In genomic region chr4:8441499-8442091, GRCh38 we compare ENCODE assay signal across 9 cellular contexts. TPM values are rescaled to one million over a fixed set of nuclear protein-coding genes. Genes with fewer than 3 reads are reported as not detected.
DNase-seq lines count a peak whose midpoint lies in the region; ATAC-seq, FAIRE-seq and TF ChIP-seq lines count a peak whose summit lies in the region.
"Had no signal": no experiment of that assay in that cellular context is flagged by ENCODE, and none has a peak within 500 bp of the region (broad histone marks: within the 10 kb centered on the region; RNA-seq: fewer than 3 reads in every experiment).

No MANE protein-coding gene starts in this region.

- intact Hi-C loops in kidney (cut with DNase I): no loop called here
- intact Hi-C loops in testis (cut with DNase I; ENCODE audit: low total_unique reads): no loop called here

- peak overlapping the region; percentile 80 for H3K27ac Mint-ChIP-seq in activated CD4-positive, alpha-beta T cell treated with anti-CD3 and anti-CD28 coated beads, Interleukin-2, amount 10 ng/mL, durations not matched to agents 7 days and 5 days
- peak overlapping the region; percentile 57 for H3K27ac Mint-ChIP-seq in activated naive CD8-positive, alpha-beta T cell treated with anti-CD3 and anti-CD28 coated beads for 36 hours

- H3K9me3 ChIP-seq in kidney (ENCODE audit: control insufficient read depth in 1 of 2, low read length in 2 of 2) (no peaks in the 10 kb centered on the region), testis (no peaks in the 10 kb centered on the region)

- H3K4me3 ChIP-seq in kidney (ENCODE audit: low read length in 2 of 2) (peak overlapping the region; percentile 85 to 100), testis (peak overlapping the region; percentile 94 to 96)

- no peak for TF ChIP-seq CTCF in kidney (IDR thresholded peaks at IDR 0.05; ENCODE audit: borderline replicate concordance, extremely low read depth, insufficient read depth)
- TF ChIP-seq CTCF in testis (IDR thresholded peaks at IDR 0.05): no peak

- H3K9me3 Mint-ChIP-seq in activated CD4-positive, alpha-beta T cell treated with anti-CD3 and anti-CD28 coated beads, Interleukin-2, amount 10 ng/mL, durations not matched to agents 7 days and 5 days: peaks cover 7% of the 10 kb centered on the region
- peaks cover 7% of the 10 kb centered on the region for H3K9me3 Mint-ChIP-seq in activated naive CD8-positive, alpha-beta T cell treated with anti-CD3 and anti-CD28 coated beads for 36 hours

- H3K36me3 ChIP-seq in kidney (ENCODE audit: control insufficient read depth in 1 of 2, insufficient read depth in 2 of 2, low read length in 2 of 2) (peaks cover 2 to 6% of the 10 kb centered on the region in 2 donors), testis (ENCODE audit: low read depth, missing control alignments) (no peaks in the 10 kb centered on the region)

- peak overlapping the region; percentile 92 for H3K4me3 Mint-ChIP-seq in activated CD4-positive, alpha-beta T cell treated with anti-CD3 and anti-CD28 coated beads, Interleukin-2, amount 10 ng/mL, durations not matched to agents 7 days and 5 days
- peak overlapping the region; percentile 87 for H3K4me3 Mint-ChIP-seq in activated naive CD8-positive, alpha-beta T cell treated with anti-CD3 and anti-CD28 coated beads for 36 hours

- no peak for DNase-seq in activated CD4-positive, alpha-beta T cell treated with anti-CD3 and anti-CD28 coated beads, Interleukin-2, amount 10 ng/mL, durations not matched to agents 7 days and 5 days
- no peak for DNase-seq in activated CD4-positive, alpha-beta T cell treated with anti-CD3 and anti-CD28 coated beads for 1 hour
- no peak for DNase-seq in activated naive CD8-positive, alpha-beta T cell treated with anti-CD3 and anti-CD28 coated beads for 36 hours
- DNase-seq in kidney: no peak
- DNase-seq in testis: no peak
- no peak for DNase-seq in NCI-H2171 treated with DMSO at 0.1 percent for 48 hours (lab: John Stamatoyannopoulos, UW)
- DNase-seq: NCI-H1092 had no signal

- H3K27me3 Mint-ChIP-seq in activated CD4-positive, alpha-beta T cell treated with anti-CD3 and anti-CD28 coated beads, Interleukin-2, amount 10 ng/mL, durations not matched to agents 7 days and 5 days: no peaks in the 10 kb centered on the region
- no peaks in the 10 kb centered on the region for H3K27me3 Mint-ChIP-seq in activated naive CD8-positive, alpha-beta T cell treated with anti-CD3 and anti-CD28 coated beads for 36 hours

- peaks cover 12% of the 10 kb centered on the region for H3K36me3 Mint-ChIP-seq in activated CD4-positive, alpha-beta T cell treated with anti-CD3 and anti-CD28 coated beads, Interleukin-2, amount 10 ng/mL, durations not matched to agents 7 days and 5 days (ENCODE audit: low read depth)
- H3K36me3 Mint-ChIP-seq in activated naive CD8-positive, alpha-beta T cell treated with anti-CD3 and anti-CD28 coated beads for 36 hours: peaks cover 27% of the 10 kb centered on the region

- ATAC-seq in GM18511 (IDR thresholded peaks at IDR 0.05; ENCODE audit: unreplicated experiment): no peak
- ATAC-seq in HG03439 (IDR thresholded peaks at IDR 0.05; ENCODE audit: unreplicated experiment): no peak

- no peak for FAIRE-seq in kidney (lab: Jason Lieb, UNC)

- H3K27ac ChIP-seq in kidney (ENCODE audit: low read depth in 2 of 2, low read length in 2 of 2): no peak overlapping the region
- H3K27ac ChIP-seq in testis: peak overlapping the region in 1 of 2 donors; percentile 85

- peak overlapping the region; percentile 85 to 92 for H3K9ac ChIP-seq in kidney (ENCODE audit: low read length in 2 of 2)

- peaks cover 5 to 25% of the 10 kb centered on the region in 2 donors for H3K4me1 ChIP-seq in kidney (ENCODE audit: control insufficient read depth in 1 of 2, insufficient read depth in 1 of 2, low read depth in 1 of 2, low read length in 2 of 2)
- H3K4me1 ChIP-seq in testis: peaks cover 51% of the 10 kb centered on the region

- no peak for TF ChIP-seq POLR2A in testis (IDR thresholded peaks at IDR 0.05)

- WGBS in testis, 2 donors: 30 to 37% methylated on average over 17 of the region's 17 CpGs

- H3K4me1 Mint-ChIP-seq in activated CD4-positive, alpha-beta T cell treated with anti-CD3 and anti-CD28 coated beads, Interleukin-2, amount 10 ng/mL, durations not matched to agents 7 days and 5 days: peaks cover 69% of the 10 kb centered on the region
- H3K4me1 Mint-ChIP-seq in activated naive CD8-positive, alpha-beta T cell treated with anti-CD3 and anti-CD28 coated beads for 36 hours: peaks cover 51% of the 10 kb centered on the region

- CTCF ChIA-PET in activated CD4-positive, alpha-beta T cell treated with anti-CD3 and anti-CD28 coated beads, Interleukin-2, amount 10 ng/mL, durations not matched to agents 7 days and 5 days (lab: Charles Lee): interaction anchor here (1.3 kb wide), 2 partner anchors 11 to 15 kb away, joined by 3 read pairs; no protein-coding TSS in a partner anchor

- POLR2A ChIA-PET in activated CD4-positive, alpha-beta T cell treated with anti-CD3 and anti-CD28 coated beads, Interleukin-2, amount 10 ng/mL, durations not matched to agents 7 days and 5 days (lab: Charles Lee): no interaction called here

- H3K27me3 ChIP-seq in testis: no peaks in the 10 kb centered on the region

RNA-seq across cellular contexts. Expression of gene TRMT44, which starts 1.0 kb away (rescaled TPM):
- 10 to 100 TPM; 17.5 to 21.4 TPM for total RNA-seq in activated CD4-positive, alpha-beta T cell treated with anti-CD3 and anti-CD28 coated beads, Interleukin-2, amount 10 ng/mL, durations not matched to agents 7 days and 5 days
- total RNA-seq in activated naive CD8-positive, alpha-beta T cell treated with anti-CD3 and anti-CD28 coated beads for 36 hours: 10 to 100 TPM; 21.9 to 26.6 TPM
- total RNA-seq in kidney (20.1 TPM), testis (10 to 100 TPM; 41.3 to 52.7 TPM)
- polyA plus RNA-seq in kidney (ENCODE audit: insufficient read depth, low read depth, low replicate concordance) (5.1 TPM), testis (ENCODE audit: insufficient read depth, low read depth, low replicate concordance) (20.9 TPM)

RNA-seq across cellular contexts. Expression of gene ACOX3, which starts 1.1 kb away (rescaled TPM):
- 10 to 100 TPM; 13.8 to 15.4 TPM for total RNA-seq in activated CD4-positive, alpha-beta T cell treated with anti-CD3 and anti-CD28 coated beads, Interleukin-2, amount 10 ng/mL, durations not matched to agents 7 days and 5 days
- total RNA-seq in activated naive CD8-positive, alpha-beta T cell treated with anti-CD3 and anti-CD28 coated beads for 36 hours: 10 to 100 TPM; 13.9 to 16.4 TPM
- total RNA-seq in kidney (21.7 TPM), testis (10 to 100 TPM; 29.8 to 35.9 TPM)
- polyA plus RNA-seq in kidney (ENCODE audit: insufficient read depth, low read depth, low replicate concordance) (10.1 TPM), testis (ENCODE audit: insufficient read depth, low read depth, low replicate concordance) (8.6 TPM)
